Comparison of ENCODE assay signal across 8 cellular contexts in the genomic region with DNA sequence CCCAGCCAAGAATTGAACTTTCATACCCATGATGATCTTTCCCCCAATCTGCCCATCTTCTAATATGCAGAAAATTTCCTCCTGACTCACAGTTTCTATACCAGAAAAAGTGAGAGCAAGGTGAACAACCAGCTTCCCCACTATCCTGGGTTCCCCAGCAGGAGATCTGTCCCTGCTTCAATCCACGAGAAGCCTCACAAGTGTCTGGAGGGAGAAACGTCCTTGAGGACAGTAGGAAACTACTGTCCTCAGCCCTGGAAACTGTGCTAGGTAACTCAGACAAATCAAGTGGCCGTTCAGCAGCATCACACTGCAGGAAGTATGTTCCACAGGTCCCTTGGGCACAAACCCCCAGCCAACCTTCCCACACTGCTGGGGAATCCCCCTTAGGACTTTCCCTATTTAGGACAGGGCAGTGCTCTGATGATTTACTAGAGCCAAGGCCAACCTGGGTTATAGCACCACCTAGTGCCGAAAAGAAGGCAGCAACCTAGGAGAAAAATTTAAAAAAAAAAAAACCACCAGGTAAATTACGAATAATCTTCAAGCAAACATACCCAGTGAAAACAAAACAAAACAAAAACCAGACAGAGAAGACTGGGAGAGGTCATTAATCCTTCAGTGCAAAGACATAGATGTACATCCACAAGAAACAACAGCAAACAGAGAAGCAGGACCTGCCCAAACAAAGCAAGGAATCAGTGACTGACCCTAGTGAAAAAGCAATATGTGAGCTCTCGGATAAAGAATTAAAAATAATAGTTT. TPM values are rescaled to one million over a fixed set of nuclear protein-coding genes. Genes with fewer than 3 reads are reported as not detected.
A peak's percentile ranks its signal among the peaks of the same experiment; 100 is the strongest.
DNase-seq lines count a peak whose midpoint lies in the region; ATAC-seq and TF ChIP-seq lines count a peak whose summit lies in the region.

No MANE protein-coding gene starts in this region.

- no peak overlapping the region for H3K4me3 Mint-ChIP-seq in WTC11

- TF ChIP-seq POLR2A in gastroesophageal sphincter (IDR thresholded peaks at IDR 0.05) = no peak

- no peaks in the 10 kb centered on the region for H3K36me3 ChIP-seq in gastroesophageal sphincter

- H3K4me1 ChIP-seq in gastroesophageal sphincter = no peaks in the 10 kb centered on the region

- ATAC-seq in GM21619 (IDR thresholded peaks at IDR 0.05; ENCODE audit: unreplicated experiment) (peak; percentile 99), WTC11 (peak; percentile 100), gastroesophageal sphincter (no peak)

- 31 to 52% methylated on average over 3 to 6 of the region's 6 CpGs for WGBS in gastroesophageal sphincter (ENCODE audit: low coverage in 1 of 2), 2 donors

- H3K4me1 Mint-ChIP-seq in WTC11 = no peaks in the 10 kb centered on the region

- H3K27ac ChIP-seq in gastroesophageal sphincter = no peak overlapping the region

- no peaks in the 10 kb centered on the region for H3K9me3 ChIP-seq in gastroesophageal sphincter

- POLR2A ChIA-PET in AG04449 (lab: Yijun Ruan, JAX) = no interaction called here
- POLR2A ChIA-PET in WTC11 (lab: Charles Lee) = interaction anchor here (0.7 kb wide), 1 partner anchor 66 kb away, joined by 4 read pairs; no protein-coding TSS in a partner anchor

- no peaks in the 10 kb centered on the region for H3K27me3 ChIP-seq in gastroesophageal sphincter

- no peaks in the 10 kb centered on the region for H3K27me3 Mint-ChIP-seq in WTC11 (ENCODE audit: low read depth)

- no peak for TF ChIP-seq EP300 in gastroesophageal sphincter (IDR thresholded peaks at IDR 0.05)

- peak; percentile 27 for TF ChIP-seq CTCF in AG04449 (IDR thresholded peaks at IDR 0.05; ENCODE audit: insufficient read depth, low read length, missing control alignments)
- peak; percentile 70 for TF ChIP-seq CTCF in WTC11 (IDR thresholded peaks at IDR 0.05)
- peak in 3 of 4 experiments; percentile 13 to 50 (median 23) for TF ChIP-seq CTCF in gastroesophageal sphincter (IDR thresholded peaks at IDR 0.05)

- no peaks in the 10 kb centered on the region for H3K36me3 Mint-ChIP-seq in WTC11

- peaks cover 10% of the 10 kb centered on the region for H3K9me3 Mint-ChIP-seq in WTC11

- H3K27ac Mint-ChIP-seq in WTC11 = no peak overlapping the region

- H3K4me3 ChIP-seq in AG04449 (ENCODE audit: low read depth, low read length) (no peak overlapping the region), gastroesophageal sphincter (no peak overlapping the region)

- DNase-seq in AG04449 (ENCODE audit: low read depth, low spot score) (no peak), DMS53 treated with DMSO at 0.1 percent for 48 hours (lab: John Stamatoyannopoulos, UW; ENCODE audit: unreplicated experiment) (peak; percentile 43), HS-27A (ENCODE audit: low read depth) (peak; percentile 22), WTC11 (ENCODE audit: low spot score) (peak; percentile 52), KG1 (lab: John Stamatoyannopoulos, UW) (no peak)
- peak; percentile 4 for DNase-seq in stimulated activated CD4-positive, alpha-beta T cell treated with anti-CD3 and anti-CD28 coated beads, Interleukin-4, amount 100 ng/mL, for 1 hour

- CTCF ChIA-PET in AG04449 (lab: Yijun Ruan, JAX) (interaction anchor here (0.6 to 2.2 kb wide), 6 partner anchors 24 to 593 kb away, joined by 3 to 13 read pairs (median 6); no protein-coding TSS in a partner anchor), WTC11 (lab: Charles Lee) (interaction anchor here (0.6 to 3.0 kb wide), 13 partner anchors 8 to 167 kb away, joined by 3 to 45 read pairs (median 3); no protein-coding TSS in a partner anchor)

TF ChIP-seq in WTC11, 78 proteins besides CTCF, POLR2A, EP300 and RAD21:
- peak; percentile 95 for TF ChIP-seq ZNF121 (CRISPR knock-in tag; IDR thresholded peaks at IDR 0.05)
- TF ChIP-seq, protein P1, sequence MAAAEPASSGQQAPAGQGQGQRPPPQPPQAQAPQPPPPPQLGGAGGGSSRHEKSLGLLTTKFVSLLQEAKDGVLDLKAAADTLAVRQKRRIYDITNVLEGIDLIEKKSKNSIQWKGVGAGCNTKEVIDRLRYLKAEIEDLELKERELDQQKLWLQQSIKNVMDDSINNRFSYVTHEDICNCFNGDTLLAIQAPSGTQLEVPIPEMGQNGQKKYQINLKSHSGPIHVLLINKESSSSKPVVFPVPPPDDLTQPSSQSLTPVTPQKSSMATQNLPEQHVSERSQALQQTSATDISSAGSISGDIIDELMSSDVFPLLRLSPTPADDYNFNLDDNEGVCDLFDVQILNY (CRISPR knock-in tag; IDR thresholded peaks at IDR 0.05) = no peak

RNA-seq across cellular contexts. Expression of a gene that starts 36.0 kb away (rescaled TPM):
- total RNA-seq in WTC11 (2021) (not detected in 3 replicates), gastroesophageal sphincter (not detected)

RNA-seq across cellular contexts. Expression of a gene that starts 54.6 kb away (rescaled TPM):
- not detected in 3 replicates for total RNA-seq in WTC11 (2021)
- total RNA-seq in gastroesophageal sphincter = not detected

Comparison
In these comparisons a context has a peak if more than half of its experiments do, and no peak if none do; other contexts are left out.
1. DNase-seq: peak in DMS53 treated with DMSO at 0.1 percent for 48 hours (single experiment), HS-27A (single experiment), WTC11 (single experiment) and stimulated activated CD4-positive, alpha-beta T cell treated with anti-CD3 and anti-CD28 coated beads, Interleukin-4, amount 100 ng/mL, for 1 hour (single experiment); none in AG04449 (single experiment) and KG1 (single experiment).
2. Peak in every context shown above with its lines, with median percentiles within 50 percentile points of each other: CTCF ChIP-seq.